In the genomic region with DNA sequence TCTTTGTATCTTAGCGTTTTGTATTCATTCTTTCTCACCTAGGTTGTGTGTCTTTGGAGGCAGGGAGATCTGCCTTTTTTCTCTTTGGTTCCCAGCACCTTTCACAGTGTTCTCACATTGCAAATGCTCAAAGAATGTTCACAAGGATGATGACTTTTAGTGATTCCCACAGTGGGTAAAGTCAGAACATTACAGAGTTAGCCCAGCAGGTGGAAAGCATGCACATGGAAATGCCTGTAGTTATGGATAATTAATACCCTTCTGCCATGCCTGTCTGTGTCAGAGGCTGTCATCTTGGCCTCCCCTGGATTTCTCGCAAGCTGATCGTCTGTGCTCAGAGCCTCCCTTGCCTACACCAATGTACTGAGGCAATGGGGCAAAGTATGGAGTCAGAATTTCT, we compare ENCODE assay signal across 20 cellular contexts.
DNase-seq lines count a peak whose midpoint lies in the region; ATAC-seq and TF ChIP-seq lines count a peak whose summit lies in the region.
"Had no signal": no experiment of that assay in that cellular context is flagged by ENCODE, and none has a peak within 500 bp of the region (broad histone marks: within the 10 kb centered on the region; RNA-seq: fewer than 3 reads in every experiment).

No MANE protein-coding gene starts in this region.

- peak; percentile 31; the same call in 1 of the 3 replicates for ATAC-seq in RWPE2 (ENCODE audit: low read depth)
- ATAC-seq: activated T-cell treated with anti-CD3 and anti-CD28 coated beads, Interleukin-2, amount 50 U/mL, for 4 hours; left ventricle myocardium superior; natural killer cell treated with Interleukin-12 subunit alpha and Interleukin-12 subunit beta and Interleukin-15 and Interleukin-18, amount 100 ng/mL, for 72 hours; right cardiac atrium had no signal

- H3K9me3 ChIP-seq in RWPE2 (ENCODE audit: severe bottlenecking) = no peaks in the 10 kb centered on the region
- H3K9me3 ChIP-seq: esophagus squamous epithelium, tibial nerve had no signal

- no peaks in the 10 kb centered on the region for H3K36me3 ChIP-seq in RWPE2 (ENCODE audit: low read depth)
- H3K36me3 ChIP-seq: esophagus squamous epithelium, tibial nerve had no signal

- H3K4me3 ChIP-seq in RWPE2 (ENCODE audit: severe bottlenecking) = no peak overlapping the region
- no peak overlapping the region for H3K4me3 ChIP-seq in fibroblast of villous mesenchyme (ENCODE audit: low read depth, low read length)
- no peak overlapping the region for H3K4me3 ChIP-seq in skeletal muscle cell (ENCODE audit: low read depth, low read length)
- H3K4me3 ChIP-seq: coronary artery, esophagus squamous epithelium, tibial nerve had no signal

- TF ChIP-seq CTCF in RWPE2 (IDR thresholded peaks at IDR 0.05; ENCODE audit: poor library complexity, severe bottlenecking) = no peak
- peak; percentile 27 for TF ChIP-seq CTCF in fibroblast of villous mesenchyme (IDR thresholded peaks at IDR 0.05; ENCODE audit: insufficient read depth, low read depth, low read length)

- DNase-seq in DMS53 (lab: John Stamatoyannopoulos, UW) (peak; percentile 18), DMS53 treated with DMSO at 0.1 percent for 48 hours (lab: John Stamatoyannopoulos, UW; ENCODE audit: unreplicated experiment) (no peak), RWPE2 (ENCODE audit: low spot score) (no peak), fibroblast of villous mesenchyme (ENCODE audit: low read depth) (peak; percentile 61), skeletal muscle cell (ENCODE audit: low read depth) (peak; percentile 39), anterior cingulate cortex (lab: John Stamatoyannopoulos, UW) (no peak), AG08396 (ENCODE audit: low spot score) (no peak), AML-193 (lab: John Stamatoyannopoulos, UW) (no peak)
- DNase-seq: activated T-cell treated with anti-CD3 and anti-CD28 coated beads, Interleukin-2, amount 50 U/mL, for 4 hours; esophagus squamous epithelium; H9; left ventricle myocardium superior; NK-92 treated with Interleukin-12 subunit alpha and Interleukin-12 subunit beta, amount 100 ng/mL, for 24 hours; right cardiac atrium; SHP77 treated with DMSO at 0.1 percent for 48 hours; stimulated activated CD4-positive, alpha-beta T cell treated with anti-CD3 and anti-CD28 coated beads, Interleukin-4, amount 100 ng/mL, for 4 hours had no signal

- no peaks in the 10 kb centered on the region for H3K4me1 ChIP-seq in RWPE2 (ENCODE audit: insufficient read depth, poor library complexity, severe bottlenecking)
- H3K4me1 ChIP-seq: esophagus squamous epithelium, tibial nerve had no signal

- no peaks in the 10 kb centered on the region for H3K27me3 ChIP-seq in RWPE2 (ENCODE audit: insufficient read depth, poor library complexity, severe bottlenecking)
- H3K27me3 ChIP-seq: esophagus squamous epithelium, tibial nerve had no signal

- no peak overlapping the region for H3K27ac ChIP-seq in RWPE2 (ENCODE audit: poor library complexity, severe bottlenecking)
- H3K27ac ChIP-seq: 22Rv1, coronary artery, esophagus squamous epithelium, tibial nerve had no signal

Comparison
In these comparisons a context has a peak if more than half of its experiments do, and no peak if none do; other contexts are left out.
1. DNase-seq: peak in DMS53 (single experiment), fibroblast of villous mesenchyme (single experiment) and skeletal muscle cell (single experiment); none in DMS53 treated with DMSO at 0.1 percent for 48 hours (single experiment), RWPE2 (single experiment), anterior cingulate cortex (0 of 58), AG08396 (single experiment) and AML-193 (0 of 2).